13 cellular contexts compared by ENCODE assay signal in the genomic region with DNA sequence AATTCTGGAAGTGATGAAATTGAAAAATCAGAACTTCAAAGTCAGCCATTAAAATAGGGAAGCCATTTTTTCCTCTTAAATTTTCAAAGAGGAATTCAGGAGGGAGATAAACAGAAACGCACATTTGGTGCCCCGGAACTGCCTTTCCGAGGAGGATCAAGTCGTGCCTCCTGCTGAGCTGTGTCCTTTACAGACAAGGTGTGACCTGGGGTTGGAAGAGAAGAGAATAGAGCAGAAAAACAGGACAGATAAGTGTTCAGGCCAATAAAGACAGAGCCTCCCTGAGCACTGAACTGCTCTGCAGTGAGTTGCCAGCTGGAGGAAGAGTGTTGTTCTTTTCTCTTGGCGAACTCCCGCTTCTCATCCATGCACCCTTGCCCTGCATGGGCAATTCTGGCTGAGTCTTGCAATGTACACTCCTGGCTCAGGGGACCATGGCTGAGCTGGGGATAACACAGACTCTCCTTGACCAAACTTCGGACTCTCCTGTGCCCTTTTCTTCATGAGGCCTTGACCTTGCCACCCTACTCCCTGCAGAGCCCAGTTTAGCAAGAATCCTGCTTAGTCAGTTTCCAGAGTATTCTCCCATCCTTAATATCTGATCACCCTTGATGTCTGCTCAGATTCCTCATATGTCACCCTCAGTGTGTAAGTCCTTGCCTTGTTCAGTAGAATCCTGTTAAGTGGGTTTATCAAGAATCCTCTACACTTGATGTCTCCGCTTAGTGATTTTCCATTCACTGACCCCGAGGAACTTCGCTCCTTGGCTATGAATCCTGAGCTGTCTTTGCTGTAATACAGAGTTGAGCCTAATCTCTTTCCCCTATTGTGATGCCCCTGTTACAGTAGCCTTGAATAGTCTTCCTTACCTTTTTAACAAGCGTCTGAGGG. TPM values are rescaled to one million over a fixed set of nuclear protein-coding genes. Genes with fewer than 3 reads are reported as not detected.
DNase-seq lines count a peak whose midpoint lies in the region; ATAC-seq, FAIRE-seq and TF ChIP-seq lines count a peak whose summit lies in the region.
"Had no signal": no experiment of that assay in that cellular context is flagged by ENCODE, and none has a peak within 500 bp of the region (broad histone marks: within the 10 kb centered on the region; RNA-seq: fewer than 3 reads in every experiment).

No MANE protein-coding gene starts in this region.

- H3K79me2 ChIP-seq in GM23248 (ENCODE audit: insufficient read depth) (no peaks in the 10 kb centered on the region), HepG2 (ENCODE audit: insufficient read depth, low read length) (peaks cover 23% of the 10 kb centered on the region)

- no peak for ATAC-seq in WTC11
- no peak for ATAC-seq in HepG2
- no peak for ATAC-seq in GM18511 (IDR thresholded peaks at IDR 0.05; ENCODE audit: unreplicated experiment)
- no peak for ATAC-seq in CD4-positive, alpha-beta T cell (ENCODE audit: poor library complexity)
- ATAC-seq: activated CD8-positive, alpha-beta T cell treated with anti-CD3 and anti-CD28 coated beads for 36 hours; natural killer cell treated with Interleukin-12 subunit alpha and Interleukin-12 subunit beta and Interleukin-15 and Interleukin-18, amount 100 ng/mL, for 72 hours had no signal

- H3K27me3 Mint-ChIP-seq in WTC11 (ENCODE audit: low read depth) = peaks cover 3% of the 10 kb centered on the region; the same call in 1 of the 2 replicates
- peaks cover 53% of the 10 kb centered on the region for H3K27me3 Mint-ChIP-seq in CD4-positive, alpha-beta T cell

- H3K36me3 ChIP-seq in GM23248 (ENCODE audit: low read depth) (no peaks in the 10 kb centered on the region), HepG2 (replicated peaks in 1 of 2; ENCODE audit: control insufficient read depth in 1 of 2, insufficient read depth in 2 of 2, low read length in 2 of 2) (0 out of 5 replicates have a peak, but pooled peaks cover 0 to 2% of the 10 kb centered on the region in 2 experiments), skeletal muscle satellite cell (ENCODE audit: insufficient read depth, low read length) (no peaks in the 10 kb centered on the region), esophagus squamous epithelium (peaks cover 0 to 11% (median 0%) of the 10 kb centered on the region in 3 donors)
- H3K36me3 ChIP-seq: BLaER1 treated with 17β-estradiol and CSF1 and Interleukin-3, amounts not matched to agents 10 nM and 100 nM had no signal

- POLR2A ChIA-PET in WTC11 (lab: Charles Lee) (interaction anchor here (2.1 kb wide), 1 partner anchor 38 kb away, joined by 17 read pairs; a partner anchor contains a TSS), HepG2 (lab: Yijun Ruan, JAX) (interaction anchor here (0.8 to 3.7 kb wide), 5 partner anchors 16 to 94 kb away, joined by 3 to 19 read pairs (median 14); a partner anchor contains a TSS)
- POLR2A ChIA-PET in CD4-positive, alpha-beta T cell (lab: Charles Lee) = no interaction called here

- H3K9ac ChIP-seq in GM23248 = no peak overlapping the region
- peak overlapping the region; percentile 76; the same call in 1 of the 2 replicates for H3K9ac ChIP-seq in HepG2 (ENCODE audit: insufficient read depth, low read depth, low read length)
- H3K9ac ChIP-seq in skeletal muscle satellite cell (ENCODE audit: low read depth, low read length) = no peak overlapping the region

- no TSS peak for BruUV-seq in HepG2 (replicated peaks; lab: Mats Ljungman, UMichigan)

- H3K9me3 ChIP-seq in GM23248 (ENCODE audit: low read depth) (no peaks in the 10 kb centered on the region), HepG2 (ENCODE audit: low read length) (no peaks in the 10 kb centered on the region), skeletal muscle satellite cell (replicated peaks; ENCODE audit: low read length) (no peaks in the 10 kb centered on the region), esophagus squamous epithelium (no peaks in the 10 kb centered on the region)
- H3K9me3 ChIP-seq in CD4-positive, alpha-beta T cell (ENCODE audit: control insufficient read depth, low read length) = no peaks in the 10 kb centered on the region

- in situ Hi-C loops in GM23248 (cut with MboI) = no loop called here
- in situ Hi-C loops in HepG2 (cut with HindIII; ENCODE audit: extremely low pct_ligation_motif_present, low pct_unique_long_range_greater_than_20kb) = loop anchor here (10.0 to 25.0 kb wide), 2 partner anchors 248 to 511 kb away; a partner anchor contains a TSS

- no peak for TF ChIP-seq RAD21 in HepG2 (CRISPR knock-in tag; IDR thresholded peaks at IDR 0.05)

- H2AFZ ChIP-seq in GM23248 (peak overlapping the region; percentile 79; the same call in 1 of the 2 replicates), HepG2 (ENCODE audit: low read length) (no peak overlapping the region)

- no peaks in the 10 kb centered on the region for H3F3A ChIP-seq in GM23248 (ENCODE audit: insufficient read depth)

- intact Hi-C loops in HepG2 (cut with micrococcal nuclease; ENCODE audit: unreplicated experiment) = loop anchor here (1.0 to 5.0 kb wide), 3 partner anchors 17 to 1832 kb away; a partner anchor contains a TSS
- intact Hi-C loops in esophagus squamous epithelium (cut with DNase I) = no loop called here
- intact Hi-C loops in CD4-positive, alpha-beta T cell (cut with DNase I, micrococcal nuclease) = no loop called here

- H3K27ac ChIP-seq in GM23248 (no peak overlapping the region), HepG2 (ENCODE audit: extremely low read length, insufficient read depth, low read length) (peak overlapping the region; percentile 96), esophagus squamous epithelium (peak overlapping the region in 2 of 4 donors; percentile 78 to 81)
- no peak overlapping the region for H3K27ac ChIP-seq in CD4-positive, alpha-beta T cell (ENCODE audit: low read depth, low read length)
- H3K27ac ChIP-seq: BLaER1 treated with 17β-estradiol and CSF1 and Interleukin-3, amounts not matched to agents 10 nM and 100 nM had no signal

- DNase-seq in GM23248 = no peak
- no peak for DNase-seq in WTC11 (ENCODE audit: low spot score)
- DNase-seq in HepG2 (ENCODE audit: low spot score) = no peak
- no peak for DNase-seq in esophagus squamous epithelium (lab: John Stamatoyannopoulos, UW)
- no peak for DNase-seq in activated CD4-positive, CD25-positive, alpha-beta regulatory T cell (lab: John Stamatoyannopoulos, UW)
- no peak for DNase-seq in CD4-positive, alpha-beta T cell
- DNase-seq: activated CD8-positive, alpha-beta T cell treated with anti-CD3 and anti-CD28 coated beads for 36 hours; activated naive CD4-positive, alpha-beta T cell treated with Interleukin-2 at 50 U/mL for 16 hours had no signal

- no peak overlapping the region; the same call in 1 of the 2 replicates for H3K27ac Mint-ChIP-seq in WTC11
- H3K27ac Mint-ChIP-seq in CD4-positive, alpha-beta T cell = no peak overlapping the region
- H3K27ac Mint-ChIP-seq: activated CD8-positive, alpha-beta T cell treated with anti-CD3 and anti-CD28 coated beads for 36 hours; natural killer cell treated with Interleukin-12 subunit alpha and Interleukin-12 subunit beta and Interleukin-15 and Interleukin-18, amount 100 ng/mL, for 72 hours had no signal

- WGBS in GM23248 (ENCODE audit: low coverage in 1 of 2, low lambda C conversion rate in 2 of 2, missing lambda C conversion rate in 2 of 2), 2 experiments = 96 to 97% methylated on average over 11 of the region's 11 CpGs
- WGBS in HepG2 (ENCODE audit: low lambda C conversion rate) = 85% methylated on average over 9 of the region's 11 CpGs
- 86 to 89% methylated on average over 11 of the region's 11 CpGs for WGBS in esophagus squamous epithelium, 2 donors

- no peaks in the 10 kb centered on the region for H3K9me2 ChIP-seq in GM23248 (ENCODE audit: insufficient read depth)

- TF ChIP-seq POLR2A in HepG2 (IDR thresholded peaks at IDR 0.05; ENCODE audit: insufficient read depth in 1 of 2, low read depth in 2 of 2, low read length in 2 of 2) (no peak), esophagus squamous epithelium (IDR thresholded peaks at IDR 0.05) (no peak)

- TF ChIP-seq EP300 in HepG2 (IDR thresholded peaks at IDR 0.05; ENCODE audit: low read depth in 2 of 2, low read length in 2 of 2) (no peak), HepG2 (CRISPR knock-in tag; IDR thresholded peaks at IDR 0.05; ENCODE audit: borderline replicate concordance) (no peak)

- H3K4me1 ChIP-seq in GM23248 (ENCODE audit: insufficient read depth) (no peaks in the 10 kb centered on the region), HepG2 (ENCODE audit: insufficient read depth, low read length) (peaks cover 39% of the 10 kb centered on the region), skeletal muscle satellite cell (ENCODE audit: control insufficient read depth, insufficient read depth, low read length) (peaks cover 12% of the 10 kb centered on the region), esophagus squamous epithelium (peaks cover 0 to 35% (median 12%) of the 10 kb centered on the region in 3 donors)

- H3K4me2 ChIP-seq in GM23248 (ENCODE audit: unreplicated experiment) = no peak overlapping the region
- H3K4me2 ChIP-seq in HepG2 (ENCODE audit: low read depth, low read length) = peak overlapping the region; percentile 88
- peak overlapping the region; percentile 94 for H3K4me2 ChIP-seq in skeletal muscle satellite cell (ENCODE audit: low read length)

- H3K27me3 ChIP-seq in GM23248 (replicated peaks; ENCODE audit: insufficient read depth) (no peaks in the 10 kb centered on the region), HepG2 (ENCODE audit: control insufficient read depth in 1 of 2, insufficient read depth in 2 of 2, low read length in 2 of 2) (no peaks in the 10 kb centered on the region), skeletal muscle satellite cell (ENCODE audit: control insufficient read depth, insufficient read depth, low read length) (no peaks in the 10 kb centered on the region), esophagus squamous epithelium (peaks cover 0 to 5% (median 0%) of the 10 kb centered on the region in 4 donors)
- H3K27me3 ChIP-seq in CD4-positive, alpha-beta T cell (ENCODE audit: control insufficient read depth, insufficient read depth, low read length) = peaks cover 40% of the 10 kb centered on the region

- H3K4me3 Mint-ChIP-seq in WTC11 = peak overlapping the region; percentile 73
- no peak overlapping the region for H3K4me3 Mint-ChIP-seq in CD4-positive, alpha-beta T cell
- H3K4me3 Mint-ChIP-seq: activated CD8-positive, alpha-beta T cell treated with anti-CD3 and anti-CD28 coated beads for 36 hours; natural killer cell treated with Interleukin-12 subunit alpha and Interleukin-12 subunit beta and Interleukin-15 and Interleukin-18, amount 100 ng/mL, for 72 hours had no signal

- H4K20me1 ChIP-seq in GM23248 (ENCODE audit: insufficient read depth) = no peaks in the 10 kb centered on the region
- H4K20me1 ChIP-seq in HepG2 (ENCODE audit: insufficient read depth, low read length) = no peaks in the 10 kb centered on the region; the same call in 1 of the 2 replicates

- H3K4me1 Mint-ChIP-seq in WTC11 = peaks cover 26% of the 10 kb centered on the region
- no peaks in the 10 kb centered on the region for H3K4me1 Mint-ChIP-seq in CD4-positive, alpha-beta T cell (ENCODE audit: low read depth)

- CTCF ChIA-PET in WTC11 (lab: Charles Lee) (interaction anchor here (0.6 to 5.3 kb wide), 10 partner anchors 9 to 489 kb away, joined by 3 to 78 read pairs (median 6); a partner anchor contains a TSS), HepG2 (lab: Yijun Ruan, JAX; ENCODE audit: low intra/inter-chr PET ratio, low total read pairs) (no interaction called here)
- CTCF ChIA-PET in CD4-positive, alpha-beta T cell (lab: Charles Lee) = no interaction called here

- no peak for FAIRE-seq in HepG2 (lab: Jason Lieb, UNC)
- FAIRE-seq: keratinocyte had no signal

- TF ChIP-seq CTCF in WTC11 (IDR thresholded peaks at IDR 0.05) = no peak
- TF ChIP-seq CTCF in HepG2 (CRISPR knock-in tag; IDR thresholded peaks at IDR 0.05) = no peak
- no peak for TF ChIP-seq CTCF in esophagus squamous epithelium (IDR thresholded peaks at IDR 0.05)
- TF ChIP-seq CTCF in CD4-positive, alpha-beta T cell (IDR thresholded peaks at IDR 0.05) = no peak

- H3K9me3 Mint-ChIP-seq in WTC11 = no peaks in the 10 kb centered on the region; the same call in 1 of the 2 replicates
- H3K9me3 Mint-ChIP-seq in CD4-positive, alpha-beta T cell = no peaks in the 10 kb centered on the region
- H3K9me3 Mint-ChIP-seq: activated CD8-positive, alpha-beta T cell treated with anti-CD3 and anti-CD28 coated beads for 36 hours; natural killer cell treated with Interleukin-12 subunit alpha and Interleukin-12 subunit beta and Interleukin-15 and Interleukin-18, amount 100 ng/mL, for 72 hours had no signal

- H3K4me3 ChIP-seq in GM23248 (no peak overlapping the region), HepG2 (replicated peaks in 1 of 3; ENCODE audit: insufficient read depth in 1 of 3, low read depth in 2 of 3, low read length in 3 of 3) (peak overlapping the region in 2 of 3 experiments; percentile 64 to 79; a peak in 2 of 6 replicates), skeletal muscle satellite cell (ENCODE audit: low read length) (no peak overlapping the region), esophagus squamous epithelium (no peak overlapping the region)

- peaks cover 11% of the 10 kb centered on the region for H3K36me3 Mint-ChIP-seq in WTC11
- no peaks in the 10 kb centered on the region for H3K36me3 Mint-ChIP-seq in CD4-positive, alpha-beta T cell (ENCODE audit: low read depth)
- H3K36me3 Mint-ChIP-seq: natural killer cell treated with Interleukin-12 subunit alpha and Interleukin-12 subunit beta and Interleukin-15 and Interleukin-18, amount 100 ng/mL, for 72 hours had no signal

RNA-seq across cellular contexts. Expression of a gene that starts 1.3 kb away (rescaled TPM):
- total RNA-seq in GM23248 (2014; rRNA removed; shearing (Covaris generic)) = 0.22 and 0.76 TPM in 2 replicates
- polyA plus RNA-seq in GM23248 (2016; fragmentation: Nextera tagmentation; extraction: Ambion mirVana) = 0.66 and 2.6 TPM in 2 replicates
- total RNA-seq in WTC11 (2021) = 25.8 to 33.6 TPM (median 29.5 TPM) in 3 replicates
- 64.2 and 106 TPM in 2 replicates for total RNA-seq in HepG2 (2016; rRNA removed; fragmentation: Illumina TruSeq; extraction: Trizol)
- total RNA-seq in HepG2 (2016; cell fraction: cytosol; rRNA removed; fragmentation: Illumina TruSeq; extraction: Trizol; ENCODE audit: low read depth) = 38.0 and 39.6 TPM in 2 replicates
- 66.5 and 107 TPM in 2 replicates for total RNA-seq in HepG2 (2016; cell fraction: insoluble cytoplasmic fraction; rRNA removed; fragmentation: Illumina TruSeq; extraction: Trizol)
- 79.2 and 83.1 TPM in 2 replicates for total RNA-seq in HepG2 (2016; cell fraction: membrane; rRNA removed; fragmentation: Illumina TruSeq; extraction: Trizol)
- total RNA-seq in HepG2 (2016; cell fraction: nucleus; rRNA removed; fragmentation: Illumina TruSeq; extraction: Trizol) = 83.0 and 88.1 TPM in 2 replicates
- polyA plus RNA-seq in HepG2 (2011; rRNA removed) = 14.5 and 19.4 TPM in 2 replicates
- 12.9 and 14.1 TPM in 2 replicates for polyA plus RNA-seq in HepG2 (2011; cell fraction: cytosol; rRNA removed)
- polyA plus RNA-seq in HepG2 (2011; cell fraction: nucleus; rRNA removed) = 13.7 and 15.3 TPM in 2 replicates
- 25.7 and 31.2 TPM in 2 replicates for polyA plus RNA-seq in HepG2 (2012)
- 34.9 and 40.2 TPM in 2 replicates for polyA plus RNA-seq in HepG2 (2016; cell fraction: cytosol; fragmentation: Illumina TruSeq; extraction: Trizol; ENCODE audit: low read depth)
- polyA plus RNA-seq in HepG2 (2016; cell fraction: insoluble cytoplasmic fraction; fragmentation: Illumina TruSeq; extraction: Trizol; ENCODE audit: low read depth) = 65.6 and 68.7 TPM in 2 replicates
- 63.9 and 64.4 TPM in 2 replicates for polyA plus RNA-seq in HepG2 (2016; cell fraction: membrane; fragmentation: Illumina TruSeq; extraction: Trizol; ENCODE audit: low read depth)
- polyA plus RNA-seq in HepG2 (2016; cell fraction: nucleus; fragmentation: Illumina TruSeq; extraction: Trizol; ENCODE audit: insufficient read depth, low read depth) = 147 and 150 TPM in 2 replicates
- polyA minus RNA-seq in HepG2 (2011; rRNA and poly(A)+ RNA removed; ENCODE audit: low replicate concordance) = 11.9 and 104 TPM in 2 replicates
- polyA minus RNA-seq in HepG2 (2011; cell fraction: cytosol; rRNA and poly(A)+ RNA removed) = 11.5 and 17.2 TPM in 2 replicates
- polyA minus RNA-seq in HepG2 (2011; cell fraction: nucleus; rRNA and poly(A)+ RNA removed) = 12.9 and 14.5 TPM in 2 replicates
- total RNA-seq in skeletal muscle satellite cell (2012; rRNA removed) = 0.25 and 0.87 TPM in 2 replicates
- 10 to 100 TPM in 1 of 4 donors, 1 to 10 TPM in 3; 2.3 to 12.2 (median 4.9) TPM for total RNA-seq in esophagus squamous epithelium
- not detected for total RNA-seq in CD4-positive, alpha-beta T cell
- total RNA-seq: activated CD8-positive, alpha-beta T cell treated with anti-CD3 and anti-CD28 coated beads for 36 hours had no signal

RNA-seq across cellular contexts. Expression of a gene that starts 37.3 kb away (rescaled TPM):
- total RNA-seq in GM23248 (2014; rRNA removed; shearing (Covaris generic)) = 0.13 and 1.9 TPM in 2 replicates
- polyA plus RNA-seq in GM23248 (2016; fragmentation: Nextera tagmentation; extraction: Ambion mirVana) = 4.0 and 4.8 TPM in 2 replicates
- 12.5 to 15.5 TPM (median 15.2 TPM) in 3 replicates for total RNA-seq in WTC11 (2021)
- 4.7 and 10.1 TPM in 2 replicates for total RNA-seq in HepG2 (2016; rRNA removed; fragmentation: Illumina TruSeq; extraction: Trizol)
- 3.8 and 5.3 TPM in 2 replicates for total RNA-seq in HepG2 (2016; cell fraction: cytosol; rRNA removed; fragmentation: Illumina TruSeq; extraction: Trizol; ENCODE audit: low read depth)
- total RNA-seq in HepG2 (2016; cell fraction: insoluble cytoplasmic fraction; rRNA removed; fragmentation: Illumina TruSeq; extraction: Trizol) = 5.8 and 12.4 TPM in 2 replicates
- 3.3 and 3.6 TPM in 2 replicates for total RNA-seq in HepG2 (2016; cell fraction: membrane; rRNA removed; fragmentation: Illumina TruSeq; extraction: Trizol)
- total RNA-seq in HepG2 (2016; cell fraction: nucleus; rRNA removed; fragmentation: Illumina TruSeq; extraction: Trizol) = 12.5 and 15.1 TPM in 2 replicates
- polyA plus RNA-seq in HepG2 (2011; rRNA removed) = 8.5 and 13.6 TPM in 2 replicates
- 4.1 and 4.6 TPM in 2 replicates for polyA plus RNA-seq in HepG2 (2011; cell fraction: cytosol; rRNA removed)
- 31.2 and 40.2 TPM in 2 replicates for polyA plus RNA-seq in HepG2 (2011; cell fraction: nucleus; rRNA removed)
- polyA plus RNA-seq in HepG2 (2012) = 7.1 and 10.6 TPM in 2 replicates
- 0.75 and 1.5 TPM in 2 replicates for polyA plus RNA-seq in HepG2 (2016; cell fraction: cytosol; fragmentation: Illumina TruSeq; extraction: Trizol; ENCODE audit: low read depth)
- polyA plus RNA-seq in HepG2 (2016; cell fraction: insoluble cytoplasmic fraction; fragmentation: Illumina TruSeq; extraction: Trizol; ENCODE audit: low read depth) = 5.2 and 6.9 TPM in 2 replicates
- 1.3 and 2.5 TPM in 2 replicates for polyA plus RNA-seq in HepG2 (2016; cell fraction: membrane; fragmentation: Illumina TruSeq; extraction: Trizol; ENCODE audit: low read depth)
- 31.0 and 32.3 TPM in 2 replicates for polyA plus RNA-seq in HepG2 (2016; cell fraction: nucleus; fragmentation: Illumina TruSeq; extraction: Trizol; ENCODE audit: insufficient read depth, low read depth)
- polyA minus RNA-seq in HepG2 (2011; rRNA and poly(A)+ RNA removed; ENCODE audit: low replicate concordance) = 11.1 and 13.8 TPM in 2 replicates
- polyA minus RNA-seq in HepG2 (2011; cell fraction: cytosol; rRNA and poly(A)+ RNA removed) = 4.9 and 5.2 TPM in 2 replicates
- polyA minus RNA-seq in HepG2 (2011; cell fraction: nucleus; rRNA and poly(A)+ RNA removed) = 15.8 and 19.9 TPM in 2 replicates
- total RNA-seq in skeletal muscle satellite cell (2012; rRNA removed) = 0.66 and 2.3 TPM in 2 replicates
- total RNA-seq in esophagus squamous epithelium = 1 to 10 TPM; 1.5 to 6.7 (median 6.1) TPM
- not detected for total RNA-seq in CD4-positive, alpha-beta T cell
- total RNA-seq: activated CD8-positive, alpha-beta T cell treated with anti-CD3 and anti-CD28 coated beads for 36 hours; natural killer cell treated with Interleukin-12 subunit alpha and Interleukin-12 subunit beta and Interleukin-15 and Interleukin-18, amount 100 ng/mL, for 72 hours had no signal

Comparison
In these comparisons a context has a peak if more than half of its experiments do, and no peak if none do; other contexts are left out.
1. H3K4me3 ChIP-seq: peak in HepG2 (2 of 3); none in GM23248 (single experiment), skeletal muscle satellite cell (single experiment) and esophagus squamous epithelium (0 of 4).